ENCODE assay signal across 15 cellular contexts in the genomic region with DNA sequence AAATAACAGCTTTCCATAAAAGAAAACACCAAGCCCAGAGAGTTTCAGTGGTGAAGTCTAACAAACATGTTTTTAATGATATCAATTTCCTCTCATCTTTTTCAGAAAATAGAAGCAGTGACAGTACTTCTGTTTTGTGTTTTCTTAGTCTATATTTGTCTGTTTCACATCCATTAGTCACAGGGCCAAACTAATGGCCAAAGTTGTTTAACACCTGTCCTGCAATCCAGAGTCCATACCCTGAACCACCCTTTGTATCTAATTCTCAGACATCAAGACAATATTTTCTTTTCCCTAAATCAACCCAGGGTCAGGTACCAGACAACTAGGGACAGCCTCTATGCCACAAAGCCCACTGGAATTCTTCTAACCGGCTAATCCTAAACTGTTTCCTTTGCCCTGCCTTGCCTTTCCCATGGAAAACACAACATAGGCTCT. TPM values are rescaled to one million over a fixed set of nuclear protein-coding genes. Genes with fewer than 3 reads are reported as not detected.
DNase-seq lines count a peak whose midpoint lies in the region; ATAC-seq and TF ChIP-seq lines count a peak whose summit lies in the region.
"Had no signal": no experiment of that assay in that cellular context is flagged by ENCODE, and none has a peak within 500 bp of the region (broad histone marks: within the 10 kb centered on the region; RNA-seq: fewer than 3 reads in every experiment).

No MANE protein-coding gene starts in this region.

- H3K27ac ChIP-seq in endodermal cell (ENCODE audit: low read depth, low read length) = no peak overlapping the region
- H3K27ac ChIP-seq: Peyer's patch, thoracic aorta had no signal

- ATAC-seq in GM19351 (IDR thresholded peaks at IDR 0.05; ENCODE audit: unreplicated experiment) = peak; percentile 67
- ATAC-seq in HG02852 (IDR thresholded peaks at IDR 0.05; ENCODE audit: unreplicated experiment) = peak; percentile 59
- ATAC-seq in HG03571 (IDR thresholded peaks at IDR 0.05; ENCODE audit: unreplicated experiment) = peak; percentile 58
- ATAC-seq in esophagus mucosa = no peak
- ATAC-seq: naive thymus-derived CD8-positive, alpha-beta T cell had no signal

- H3K36me3 ChIP-seq in endodermal cell (ENCODE audit: control insufficient read depth, insufficient read depth, low read length) = no peaks in the 10 kb centered on the region
- H3K36me3 ChIP-seq: Peyer's patch, thoracic aorta had no signal

- peaks cover 3% of the 10 kb centered on the region for H3K4me1 ChIP-seq in endodermal cell (ENCODE audit: control insufficient read depth, insufficient read depth, low read length)

- peak; percentile 83 for DNase-seq in GM12865 (ENCODE audit: low read depth)
- no peak for DNase-seq in endodermal cell
- DNase-seq in KG1 (lab: John Stamatoyannopoulos, UW) = no peak
- no peak for DNase-seq in dedifferentiated amniotic fluid mesenchymal stem cell (ENCODE audit: extremely low spot score)
- DNase-seq: activated CD4-positive, alpha-beta T cell treated with anti-CD3 and anti-CD28 coated beads, Interleukin-2, amount 50 U/mL, for 48 hours; amygdala; naive thymus-derived CD8-positive, alpha-beta T cell; NCI-H146 had no signal

- no peak overlapping the region for H3K9ac ChIP-seq in endodermal cell (ENCODE audit: extremely low read depth, low read length, poor library complexity, severe bottlenecking)

- no peaks in the 10 kb centered on the region for H3K9me3 Mint-ChIP-seq in endodermal cell
- H3K9me3 Mint-ChIP-seq: naive thymus-derived CD8-positive, alpha-beta T cell had no signal

- peak overlapping the region; percentile 23; the same call in 1 of the 2 replicates for H3K4me3 ChIP-seq in GM12865 (ENCODE audit: low read depth, low read length)
- H3K4me3 ChIP-seq in endodermal cell (ENCODE audit: low read length) = no peak overlapping the region
- H3K4me3 ChIP-seq: Peyer's patch, thoracic aorta had no signal

- H3K9me3 ChIP-seq in endodermal cell (ENCODE audit: control insufficient read depth, low read length) = no peaks in the 10 kb centered on the region
- H3K9me3 ChIP-seq: Peyer's patch, thoracic aorta had no signal

- WGBS in endodermal cell (ENCODE audit: insufficient coverage in 1 of 2, insufficient read length in 1 of 2), 2 experiments = 75 to 86% methylated on average over 1 of the region's 1 CpG

- no peaks in the 10 kb centered on the region for H3K36me3 Mint-ChIP-seq in endodermal cell (ENCODE audit: low read depth)

- peaks cover 4% of the 10 kb centered on the region for H3K27me3 ChIP-seq in endodermal cell (ENCODE audit: control insufficient read depth, insufficient read depth, low read length, poor library complexity, severe bottlenecking)
- H3K27me3 ChIP-seq: Peyer's patch had no signal

- H3K4me3 Mint-ChIP-seq in endodermal cell = no peak overlapping the region
- H3K4me3 Mint-ChIP-seq: B cell; naive thymus-derived CD8-positive, alpha-beta T cell had no signal

- TF ChIP-seq CTCF in GM12865 (IDR thresholded peaks at IDR 0.05; ENCODE audit: insufficient read depth, low read depth, low read length, missing control alignments) (no peak), endodermal cell (conservative IDR thresholded peaks at IDR 0.05) (no peak)

- H3K4me1 Mint-ChIP-seq in endodermal cell = peaks cover 7% of the 10 kb centered on the region

- H3K27me3 Mint-ChIP-seq in endodermal cell (ENCODE audit: insufficient read depth) = peaks cover 5% of the 10 kb centered on the region
- H3K27me3 Mint-ChIP-seq: B cell; naive thymus-derived CD8-positive, alpha-beta T cell had no signal

- H3K27ac Mint-ChIP-seq in endodermal cell = no peak overlapping the region
- H3K27ac Mint-ChIP-seq: B cell had no signal

RNA-seq across cellular contexts. Expression of gene TMSB10, which starts 25.9 kb away (rescaled TPM):
- total RNA-seq in endodermal cell (1,000 to 10,000 TPM; 2,719 to 2,976 TPM), esophagus mucosa (1,660 TPM)
- 2,581 TPM for polyA plus RNA-seq in endodermal cell (2013, experiment 1 of 2)
- 2,852 TPM for polyA plus RNA-seq in endodermal cell (2013, experiment 2 of 2)

RNA-seq across cellular contexts. Expression of gene KCMF1, which starts 39.6 kb away (rescaled TPM):
- total RNA-seq in endodermal cell = 10 to 100 TPM; 71.8 to 86.8 TPM
- 77.4 TPM for polyA plus RNA-seq in endodermal cell (2013, experiment 1 of 2)
- 68.3 TPM for polyA plus RNA-seq in endodermal cell (2013, experiment 2 of 2)
- 80.7 TPM for total RNA-seq in esophagus mucosa

RNA-seq across cellular contexts. Expression of gene TRABD2A, which starts 50.5 kb away (rescaled TPM):
- total RNA-seq in endodermal cell = 1 to 10 TPM; 4.8 to 7.7 TPM
- 2.1 TPM for polyA plus RNA-seq in endodermal cell (2013, experiment 1 of 2)
- polyA plus RNA-seq in endodermal cell (2013, experiment 2 of 2) = 2.0 TPM
- total RNA-seq in esophagus mucosa = 0.24 TPM
